8 cellular contexts compared by ENCODE assay signal in the genomic region with DNA sequence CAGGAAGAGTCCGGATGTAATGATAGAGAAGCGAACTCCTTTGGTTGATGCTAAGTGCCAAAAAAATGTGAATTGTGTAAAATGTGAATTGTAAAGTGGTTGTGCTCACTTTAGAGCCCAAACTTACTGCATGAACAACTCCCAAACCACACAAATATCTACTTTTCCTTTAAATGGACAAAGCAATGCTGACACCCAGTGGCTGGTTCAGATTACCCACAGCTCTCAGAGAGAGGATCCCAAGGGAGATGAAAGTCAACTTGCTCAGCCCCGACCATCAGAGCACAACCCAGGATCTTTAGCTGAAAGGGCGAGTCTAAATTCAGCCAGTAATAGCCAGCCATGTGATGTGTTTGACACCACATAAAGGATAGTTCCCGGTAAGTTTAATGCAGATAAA.
DNase-seq lines count a peak whose midpoint lies in the region; ATAC-seq and TF ChIP-seq lines count a peak whose summit lies in the region.

No MANE protein-coding gene starts in this region.

- TF ChIP-seq POLR2A in uterus (IDR thresholded peaks at IDR 0.05): no peak

- H3K4me1 ChIP-seq in ascending aorta: peaks cover 0 to 14% of the 10 kb centered on the region in 2 donors
- no peaks in the 10 kb centered on the region for H3K4me1 ChIP-seq in uterus

- H3K27me3 ChIP-seq in ascending aorta (no peaks in the 10 kb centered on the region), uterus (no peaks in the 10 kb centered on the region)

- H3K27ac ChIP-seq in ascending aorta (no peak overlapping the region), uterus (no peak overlapping the region)

- peak; percentile 18 for DNase-seq in EH (ENCODE audit: low read depth)
- peak; percentile 25 for DNase-seq in LHCN-M2 (ENCODE audit: low read depth)
- no peak for DNase-seq in ascending aorta (ENCODE audit: low spot score in 2 of 2)
- peak; percentile 16 for DNase-seq in middle frontal gyrus (ENCODE audit: extremely low spot score, low spot score)
- DNase-seq in uterus: no peak
- no peak for DNase-seq in effector CD4-positive, alpha-beta T cell

- H3K9me3 ChIP-seq in ascending aorta (no peaks in the 10 kb centered on the region), uterus (no peaks in the 10 kb centered on the region)

- no peak overlapping the region for H3K4me3 ChIP-seq in ascending aorta
- H3K4me3 ChIP-seq in uterus: no peak overlapping the region

- TF ChIP-seq CTCF in ascending aorta (IDR thresholded peaks at IDR 0.05) (peak; percentile 38 to 63 (median 40)), uterus (IDR thresholded peaks at IDR 0.05) (no peak)

- intact Hi-C loops in ascending aorta (cut with DNase I) (loop anchor here (1.0 to 10.0 kb wide), 2 partner anchors 446 to 497 kb away; a partner anchor contains a TSS), uterus (cut with DNase I; ENCODE audit: low total_unique reads) (no loop called here)

- H3K36me3 ChIP-seq in ascending aorta (no peaks in the 10 kb centered on the region), uterus (no peaks in the 10 kb centered on the region)

- no peak for ATAC-seq in GM19467 (IDR thresholded peaks at IDR 0.05; ENCODE audit: unreplicated experiment)
- ATAC-seq in GM21526 (IDR thresholded peaks at IDR 0.05; ENCODE audit: low FRiP score, unreplicated experiment): no peak

Comparison
In these comparisons a context has a peak if more than half of its experiments do, and no peak if none do; other contexts are left out.
1. DNase-seq: peak in EH (single experiment), LHCN-M2 (single experiment) and middle frontal gyrus (single experiment); none in ascending aorta (0 of 2), uterus (0 of 2) and effector CD4-positive, alpha-beta T cell (single experiment).
2. CTCF ChIP-seq: peak in ascending aorta (3 of 3); none in uterus (0 of 4).